Comparison of ENCODE assay signal across 9 cellular contexts in the genomic region with DNA sequence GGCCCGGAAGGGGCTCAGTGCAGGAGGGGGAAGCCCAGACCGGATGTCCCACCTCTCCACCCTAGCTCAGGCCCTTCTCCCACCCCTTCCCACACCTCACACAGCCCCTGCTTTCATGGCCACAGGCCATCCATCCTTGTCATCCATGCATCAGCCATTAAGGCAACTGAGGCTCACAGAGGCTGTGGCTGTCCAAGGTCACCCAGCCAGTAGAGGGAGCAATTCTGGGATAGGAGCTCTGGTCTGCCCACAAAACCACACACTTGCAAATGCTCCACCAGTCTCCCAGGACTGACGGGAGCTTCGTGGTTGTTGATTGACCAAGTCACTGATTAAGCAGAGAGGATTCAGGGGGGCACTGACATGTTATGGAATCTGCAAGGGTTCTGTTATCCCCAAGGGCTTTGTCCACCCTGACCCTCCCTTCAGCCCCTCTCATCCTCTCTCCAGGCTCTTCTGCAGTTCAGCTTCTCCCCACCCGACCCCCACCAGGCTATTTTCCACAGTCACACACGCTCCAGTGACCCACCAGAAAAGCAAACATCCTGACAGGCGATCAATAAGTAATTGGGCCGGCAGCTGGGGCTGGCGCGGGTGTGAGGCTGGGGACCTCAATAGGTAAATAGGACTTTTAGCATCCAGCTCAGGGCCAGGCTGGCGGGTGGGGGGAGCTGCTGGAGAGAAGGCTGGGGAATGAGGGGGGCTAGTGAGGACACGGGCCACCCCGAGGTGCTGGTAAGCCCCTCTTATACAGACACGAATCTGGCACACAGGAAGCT. TPM values are rescaled to one million over a fixed set of nuclear protein-coding genes. Genes with fewer than 3 reads are reported as not detected.
DNase-seq lines count a peak whose midpoint lies in the region; ATAC-seq, FAIRE-seq and TF ChIP-seq lines count a peak whose summit lies in the region.
"Had no signal": no experiment of that assay in that cellular context is flagged by ENCODE, and none has a peak within 500 bp of the region (broad histone marks: within the 10 kb centered on the region; RNA-seq: fewer than 3 reads in every experiment).

No MANE protein-coding gene starts in this region.

- POLR2A ChIA-PET in A549 (lab: Yijun Ruan, JAX) = no interaction called here
- POLR2A ChIA-PET in OCI-LY7 (lab: Charles Lee) = no interaction called here

- intact Hi-C loops in OCI-LY7 (cut with micrococcal nuclease; ENCODE audit: unreplicated experiment) = no loop called here

- H3K36me3 ChIP-seq in OCI-LY7 (ENCODE audit: insufficient read depth, low read length) = no peaks in the 10 kb centered on the region
- H3K36me3 ChIP-seq in upper lobe of left lung = no peaks in the 10 kb centered on the region

- peak; percentile 60 to 69 for DNase-seq in A549 (ENCODE audit: low read depth in 1 of 2, low spot score in 1 of 2)
- peak; percentile 37 for DNase-seq in OCI-LY7 (ENCODE audit: low spot score)
- DNase-seq in fibroblast of pulmonary artery (ENCODE audit: low read depth) = peak; percentile 27
- DNase-seq in occipital lobe (lab: John Stamatoyannopoulos, UW) = no peak
- no peak for DNase-seq in upper lobe of left lung

- no peak overlapping the region for H2AFZ ChIP-seq in OCI-LY7 (ENCODE audit: low read length)

- TF ChIP-seq EP300 in A549 (IDR thresholded peaks at IDR 0.05) (no peak), upper lobe of left lung (IDR thresholded peaks at IDR 0.05) (no peak)

- H3K27me3 ChIP-seq in upper lobe of left lung = no peaks in the 10 kb centered on the region

- TF ChIP-seq POLR2A in A549 (IDR thresholded peaks at IDR 0.05; ENCODE audit: low read length) (no peak), upper lobe of left lung (IDR thresholded peaks at IDR 0.05) (no peak)

- BruUV-seq in OCI-LY7 (replicated peaks; lab: Mats Ljungman, UMichigan) = no TSS peak

- H3K9me2 ChIP-seq in OCI-LY7 (ENCODE audit: insufficient read depth, low read length) = no peaks in the 10 kb centered on the region

- no peaks in the 10 kb centered on the region for H3K79me2 ChIP-seq in OCI-LY7 (ENCODE audit: insufficient read depth, low read depth, low read length)

- 55% methylated on average over 14 of the region's 14 CpGs for WGBS in A549 (ENCODE audit: missing lambda C conversion rate)
- WGBS in upper lobe of left lung, 2 donors = 80 to 85% methylated on average over 14 of the region's 14 CpGs

- TF ChIP-seq RAD21 in A549 (conservative IDR thresholded peaks at IDR 0.05 in 1 of 2, IDR thresholded peaks at IDR 0.05 in 1 of 2) = no peak

- TF ChIP-seq CTCF in A549 (IDR thresholded peaks at IDR 0.05) = peak; percentile 52
- peak; percentile 66 for TF ChIP-seq CTCF in GM12873 (IDR thresholded peaks at IDR 0.05; ENCODE audit: insufficient read depth, low read depth, low read length, missing control alignments)
- peak; percentile 77 for TF ChIP-seq CTCF in OCI-LY7 (conservative IDR thresholded peaks at IDR 0.05; ENCODE audit: low read length)
- peak; percentile 51 for TF ChIP-seq CTCF in fibroblast of pulmonary artery (IDR thresholded peaks at IDR 0.05; ENCODE audit: low read length, missing control alignments)
- no peak for TF ChIP-seq CTCF in upper lobe of left lung (IDR thresholded peaks at IDR 0.05)

- ATAC-seq in A549 (peak; percentile 47 to 84; a peak in 4 of 6 replicates), upper lobe of left lung (ENCODE audit: low FRiP score in 2 of 2) (no peak), HG03139 (IDR thresholded peaks at IDR 0.05; ENCODE audit: unreplicated experiment) (no peak), HG03520 (IDR thresholded peaks at IDR 0.05; ENCODE audit: unreplicated experiment) (no peak)

- CTCF ChIA-PET in A549 (lab: Yijun Ruan, JAX) (interaction anchor here (0.6 to 5.7 kb wide), 17 partner anchors 8 to 499 kb away, joined by 3 to 55 read pairs (median 5); partner anchors contain the start of gene LINGO1), OCI-LY7 (lab: Charles Lee; ENCODE audit: unreplicated experiment) (no interaction called here)

- no peak overlapping the region for H3K4me2 ChIP-seq in A549
- H3K4me2 ChIP-seq in OCI-LY7 (ENCODE audit: low read length) = no peak overlapping the region

- H4K20me1 ChIP-seq in OCI-LY7 (ENCODE audit: insufficient read depth, low read length) = no peaks in the 10 kb centered on the region

- H3K9me3 ChIP-seq in A549 (no peaks in the 10 kb centered on the region), OCI-LY7 (ENCODE audit: low read length) (no peaks in the 10 kb centered on the region), upper lobe of left lung (no peaks in the 10 kb centered on the region)

- H3K4me1 ChIP-seq in A549 (no peaks in the 10 kb centered on the region; the same call in 2 of the 3 replicates), OCI-LY7 (ENCODE audit: insufficient read depth, low read length, poor library complexity, severe bottlenecking) (no peaks in the 10 kb centered on the region), upper lobe of left lung (peaks cover 0 to 4% (median 2%) of the 10 kb centered on the region in 4 donors)

- H3K27ac ChIP-seq in A549 = no peak overlapping the region
- H3K27ac ChIP-seq in OCI-LY7 (ENCODE audit: low read depth, low read length, poor library complexity, severe bottlenecking) = no peak overlapping the region
- no peak overlapping the region for H3K27ac ChIP-seq in upper lobe of left lung

- FAIRE-seq in A549 (lab: Jason Lieb, UNC) = no peak
- FAIRE-seq: colon had no signal

- no peak overlapping the region for H3K4me3 ChIP-seq in A549
- H3K4me3 ChIP-seq in OCI-LY7 (ENCODE audit: low read depth, low read length, poor library complexity, severe bottlenecking) = no peak overlapping the region
- no peak overlapping the region for H3K4me3 ChIP-seq in fibroblast of pulmonary artery (replicated peaks; ENCODE audit: low read depth, low read length)
- H3K4me3 ChIP-seq in upper lobe of left lung = no peak overlapping the region

TF ChIP-seq in A549, 52 proteins besides CTCF, POLR2A, EP300 and RAD21:
- TF ChIP-seq, protein P1, sequence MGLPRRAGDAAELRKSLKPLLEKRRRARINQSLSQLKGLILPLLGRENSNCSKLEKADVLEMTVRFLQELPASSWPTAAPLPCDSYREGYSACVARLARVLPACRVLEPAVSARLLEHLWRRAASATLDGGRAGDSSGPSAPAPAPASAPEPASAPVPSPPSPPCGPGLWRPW (IDR thresholded peaks at IDR 0.05) = no peak
- TF ChIP-seq JUNB (IDR thresholded peaks at IDR 0.05) (no peak), FOSL2 (IDR thresholded peaks at IDR 0.05) (no peak), FOSL2 (CRISPR knock-in tag; IDR thresholded peaks at IDR 0.05) (no peak), GATA3 (IDR thresholded peaks at IDR 0.05; ENCODE audit: borderline replicate concordance) (no peak), PHF8 (IDR thresholded peaks at IDR 0.05; ENCODE audit: borderline replicate concordance, low read depth) (no peak), CEBPB (IDR thresholded peaks at IDR 0.05) (no peak), HOXA7 (CRISPR knock-in tag; IDR thresholded peaks at IDR 0.05) (no peak), E2F6 (IDR thresholded peaks at IDR 0.05; ENCODE audit: borderline replicate concordance, low read depth) (no peak)
- TF ChIP-seq, protein P2, sequence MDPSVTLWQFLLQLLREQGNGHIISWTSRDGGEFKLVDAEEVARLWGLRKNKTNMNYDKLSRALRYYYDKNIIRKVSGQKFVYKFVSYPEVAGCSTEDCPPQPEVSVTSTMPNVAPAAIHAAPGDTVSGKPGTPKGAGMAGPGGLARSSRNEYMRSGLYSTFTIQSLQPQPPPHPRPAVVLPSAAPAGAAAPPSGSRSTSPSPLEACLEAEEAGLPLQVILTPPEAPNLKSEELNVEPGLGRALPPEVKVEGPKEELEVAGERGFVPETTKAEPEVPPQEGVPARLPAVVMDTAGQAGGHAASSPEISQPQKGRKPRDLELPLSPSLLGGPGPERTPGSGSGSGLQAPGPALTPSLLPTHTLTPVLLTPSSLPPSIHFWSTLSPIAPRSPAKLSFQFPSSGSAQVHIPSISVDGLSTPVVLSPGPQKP (IDR thresholded peaks at IDR 0.05; ENCODE audit: low read depth, low read length) = no peak
- TF ChIP-seq, protein P3, sequence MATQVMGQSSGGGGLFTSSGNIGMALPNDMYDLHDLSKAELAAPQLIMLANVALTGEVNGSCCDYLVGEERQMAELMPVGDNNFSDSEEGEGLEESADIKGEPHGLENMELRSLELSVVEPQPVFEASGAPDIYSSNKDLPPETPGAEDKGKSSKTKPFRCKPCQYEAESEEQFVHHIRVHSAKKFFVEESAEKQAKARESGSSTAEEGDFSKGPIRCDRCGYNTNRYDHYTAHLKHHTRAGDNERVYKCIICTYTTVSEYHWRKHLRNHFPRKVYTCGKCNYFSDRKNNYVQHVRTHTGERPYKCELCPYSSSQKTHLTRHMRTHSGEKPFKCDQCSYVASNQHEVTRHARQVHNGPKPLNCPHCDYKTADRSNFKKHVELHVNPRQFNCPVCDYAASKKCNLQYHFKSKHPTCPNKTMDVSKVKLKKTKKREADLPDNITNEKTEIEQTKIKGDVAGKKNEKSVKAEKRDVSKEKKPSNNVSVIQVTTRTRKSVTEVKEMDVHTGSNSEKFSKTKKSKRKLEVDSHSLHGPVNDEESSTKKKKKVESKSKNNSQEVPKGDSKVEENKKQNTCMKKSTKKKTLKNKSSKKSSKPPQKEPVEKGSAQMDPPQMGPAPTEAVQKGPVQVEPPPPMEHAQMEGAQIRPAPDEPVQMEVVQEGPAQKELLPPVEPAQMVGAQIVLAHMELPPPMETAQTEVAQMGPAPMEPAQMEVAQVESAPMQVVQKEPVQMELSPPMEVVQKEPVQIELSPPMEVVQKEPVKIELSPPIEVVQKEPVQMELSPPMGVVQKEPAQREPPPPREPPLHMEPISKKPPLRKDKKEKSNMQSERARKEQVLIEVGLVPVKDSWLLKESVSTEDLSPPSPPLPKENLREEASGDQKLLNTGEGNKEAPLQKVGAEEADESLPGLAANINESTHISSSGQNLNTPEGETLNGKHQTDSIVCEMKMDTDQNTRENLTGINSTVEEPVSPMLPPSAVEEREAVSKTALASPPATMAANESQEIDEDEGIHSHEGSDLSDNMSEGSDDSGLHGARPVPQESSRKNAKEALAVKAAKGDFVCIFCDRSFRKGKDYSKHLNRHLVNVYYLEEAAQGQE (IDR thresholded peaks at IDR 0.05) = no peak
TF ChIP-seq in A549: peak in this region for 0.

RNA-seq across cellular contexts. Expression of gene LINGO1, which starts 15.0 kb away (rescaled TPM):
- polyA plus RNA-seq in A549 (2011; rRNA removed) (2.2 and 3.3 TPM in 2 replicates), A549 (2017; fragmentation: RNase III; extraction: RNeasy Plus Mini Kit Qiagen cat#74134 plus additional on column Dnase treatment) (2.9 to 3.5 TPM (median 3.3 TPM) in 3 replicates)
- 10.4 and 14.0 TPM in 2 replicates for polyA plus RNA-seq in A549 (2012; cell fraction: cytosol; rRNA removed)
- 8.9 and 11.4 TPM in 2 replicates for polyA plus RNA-seq in A549 (2012; cell fraction: nucleus; rRNA removed)
- 4.1 and 4.4 TPM in 2 replicates for polyA minus RNA-seq in A549 (2011; rRNA and poly(A)+ RNA removed)
- total RNA-seq in OCI-LY7 (2014; rRNA removed; shearing (Covaris generic)) = not detected in 2 replicates
- total RNA-seq in OCI-LY7 (2022) (not detected in 2 replicates), occipital lobe (45.7 TPM), upper lobe of left lung (under 1 TPM in 4 of 6 donors, not detected in 2; 0.15 to 0.84 (median 0.43) TPM)

Comparison
In these comparisons a context has a peak if more than half of its experiments do, and no peak if none do; other contexts are left out.
1. ATAC-seq: peak in A549 (2 of 2); none in upper lobe of left lung (0 of 2), HG03139 (single experiment) and HG03520 (single experiment).
2. DNase-seq: peak in A549 (2 of 2), OCI-LY7 (single experiment) and fibroblast of pulmonary artery (single experiment); none in occipital lobe (single experiment) and upper lobe of left lung (0 of 2).
3. CTCF ChIP-seq: peak in A549 (single experiment), GM12873 (single experiment), OCI-LY7 (single experiment) and fibroblast of pulmonary artery (single experiment); none in upper lobe of left lung (0 of 6).
4. RNA of gene LINGO1, which starts 15.0 kb away (total RNA-seq): 45.7 TPM in occipital lobe (single experiment); 0.15 to 0.84 TPM in upper lobe of left lung and not detected in OCI-LY7; every median in the first group is over 10 times any median in the second.